31 cellular contexts compared by ENCODE assay signal in the genomic region with DNA sequence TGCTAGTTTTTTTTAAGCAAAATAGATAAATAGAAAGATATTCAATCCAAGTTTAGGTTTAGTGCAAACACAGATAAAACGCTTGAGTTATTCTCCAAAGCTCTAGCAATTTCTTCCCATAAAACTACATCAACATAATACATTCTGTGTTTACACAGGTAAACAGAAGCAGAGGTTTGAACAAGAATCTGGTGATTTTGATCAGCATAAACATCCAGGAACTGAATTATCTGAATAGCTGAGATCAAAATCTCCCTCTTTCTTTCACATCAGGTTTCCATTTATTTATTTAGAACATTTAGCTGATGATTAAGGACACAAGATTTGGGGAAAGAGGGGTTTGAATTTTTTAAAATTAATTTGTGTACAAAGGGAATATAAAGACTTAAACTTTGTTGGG.
"Had no signal": no experiment of that assay in that cellular context is flagged by ENCODE, and none has a peak within 500 bp of the region (broad histone marks: within the 10 kb centered on the region; RNA-seq: fewer than 3 reads in every experiment).

No MANE protein-coding gene starts in this region.

- H3K27ac ChIP-seq: left lung, lower lobe of right lung, pancreas, prostate gland, skin epidermis, stomach, suprapubic skin, thoracic aorta, tibial artery, upper lobe of right lung had no signal

- H3K4me1 Mint-ChIP-seq: neural crest cell had no signal

- ATAC-seq: left colon; left lung; lower lobe of right lung; naive thymus-derived CD8-positive, alpha-beta T cell; pancreas; right cardiac atrium; sciatic nerve; stimulated activated naive B cell treated with anti-CD40 and anti-IgM and Interleukin-4, amounts not matched to agents 10 μg/mL and 1 μg/mL and 100 μg/mL, for 72 hours; stimulated activated naive CD8-positive, alpha-beta T cell treated with anti-CD3 and anti-CD28 coated beads, Interleukin-15, Interleukin-2, amounts not matched to agents 100 U/mL and 50 U/mL, for 24 hours; upper lobe of right lung had no signal

- H3K9me3 Mint-ChIP-seq: naive thymus-derived CD8-positive, alpha-beta T cell had no signal

- DNase-seq: hypothalamus; immature natural killer cell; kidney; left colon; left lung; lower lobe of right lung; mammary epithelial cell; mesenchymal stem cell; naive thymus-derived CD8-positive, alpha-beta T cell; nucleus accumbens; pancreas; posterior cingulate gyrus; retina; right cardiac atrium; stimulated activated CD4-positive, alpha-beta T cell treated with anti-CD3 and anti-CD28 coated beads, Interleukin-12 subunit alpha, Interleukin-12 subunit beta, amount 100 ng/mL, for 4 hours; stimulated activated CD4-positive, alpha-beta T cell treated with anti-CD3 and anti-CD28 coated beads, Interleukin-15, amount 100 ng/mL, for 24 hours; stimulated activated CD4-positive, alpha-beta T cell treated with anti-CD3 and anti-CD28 coated beads, Interleukin-2, amount 100 ng/mL, for 24 hours; stimulated activated CD4-positive, alpha-beta T cell treated with anti-CD3 and anti-CD28 coated beads, Interleukin-4, amount 100 ng/mL, for 1 hour; stimulated activated naive B cell treated with anti-CD40 and anti-IgM and Interleukin-4, amounts not matched to agents 10 μg/mL and 1 μg/mL and 100 μg/mL, for 72 hours; stimulated activated naive CD8-positive, alpha-beta T cell treated with anti-CD3 and anti-CD28 coated beads, Interleukin-15, Interleukin-2, amounts not matched to agents 100 U/mL and 50 U/mL, for 24 hours; stomach; tibial artery; trophoblast cell; upper lobe of right lung had no signal

- H3K27ac Mint-ChIP-seq: immature natural killer cell; naive thymus-derived CD8-positive, alpha-beta T cell; nephron; stimulated activated naive B cell treated with anti-CD40 and anti-IgM and Interleukin-4, amounts not matched to agents 10 μg/mL and 1 μg/mL and 100 μg/mL, for 72 hours had no signal

- H3K4me3 Mint-ChIP-seq: immature natural killer cell; naive thymus-derived CD8-positive, alpha-beta T cell; nephron; neural crest cell; stimulated activated naive B cell treated with anti-CD40 and anti-IgM and Interleukin-4, amounts not matched to agents 10 μg/mL and 1 μg/mL and 100 μg/mL, for 72 hours had no signal

- H3K36me3 Mint-ChIP-seq: immature natural killer cell; naive thymus-derived CD8-positive, alpha-beta T cell had no signal

- H3K27me3 Mint-ChIP-seq: naive thymus-derived CD8-positive, alpha-beta T cell; stimulated activated naive B cell treated with anti-CD40 and anti-IgM and Interleukin-4, amounts not matched to agents 10 μg/mL and 1 μg/mL and 100 μg/mL, for 72 hours had no signal
